In the genomic region with DNA sequence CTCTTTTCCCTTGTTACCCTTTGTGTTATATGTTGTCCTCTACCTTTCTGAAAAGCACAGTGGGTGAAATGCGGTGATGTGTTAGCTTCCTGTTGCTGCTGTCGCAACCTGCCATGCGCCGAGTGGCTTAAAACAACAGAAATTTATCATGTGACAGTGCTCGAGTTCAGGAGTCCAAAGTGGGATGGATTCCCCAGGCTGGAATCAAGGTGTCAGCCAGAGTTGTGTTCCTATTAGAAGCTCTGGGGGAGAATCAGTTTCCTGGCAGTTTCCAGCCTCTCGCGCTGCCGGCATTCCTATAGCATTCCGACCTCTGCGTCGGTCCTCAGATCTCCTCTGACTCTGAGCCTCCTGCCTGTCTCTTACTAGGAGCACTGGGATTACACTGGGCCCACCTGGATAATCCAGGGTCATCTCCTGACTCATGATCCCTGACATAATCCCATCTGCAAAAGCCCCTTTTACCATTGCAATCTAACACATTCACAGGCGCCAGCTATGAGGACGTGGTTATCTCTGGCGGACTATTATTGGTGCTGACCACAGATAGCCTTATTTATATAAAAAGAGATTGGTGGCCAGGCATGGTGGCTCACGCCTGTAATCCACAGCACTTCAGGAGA, we compare ENCODE assay signal across 14 cellular contexts.
DNase-seq lines count a peak whose midpoint lies in the region; ATAC-seq and TF ChIP-seq lines count a peak whose summit lies in the region.
"Had no signal": no experiment of that assay in that cellular context is flagged by ENCODE, and none has a peak within 500 bp of the region (broad histone marks: within the 10 kb centered on the region; RNA-seq: fewer than 3 reads in every experiment).

No MANE protein-coding gene starts in this region.

- no peak for ATAC-seq in activated T-helper 17 cell treated with anti-CD3 and anti-CD28 coated beads, Interleukin-2, amount 50 U/mL, for 72 hours (replicated peaks)
- peak; percentile 78 to 80 for ATAC-seq in right cardiac atrium
- no peak for ATAC-seq in GM18498 (IDR thresholded peaks at IDR 0.05; ENCODE audit: unreplicated experiment)
- ATAC-seq: activated T-cell treated with anti-CD3 and anti-CD28 coated beads, Interleukin-2, amount 50 U/mL, for 72 hours; effector memory CD8-positive, alpha-beta T cell; gastroesophageal sphincter; natural killer cell treated with Interleukin-12 subunit alpha and Interleukin-12 subunit beta and Interleukin-15 and Interleukin-18, amount 100 ng/mL, for 72 hours had no signal

- TF ChIP-seq CTCF in H9 (conservative IDR thresholded peaks at IDR 0.05): no peak

- H3K27me3 ChIP-seq in H9 (ENCODE audit: insufficient read depth, low read length) (no peaks in the 10 kb centered on the region), right cardiac atrium (ENCODE audit: control insufficient read depth, insufficient read depth) (no peaks in the 10 kb centered on the region), trophoblast cell (ENCODE audit: insufficient read depth, low read length) (no peaks in the 10 kb centered on the region)
- H3K27me3 ChIP-seq: gastroesophageal sphincter had no signal

- no peak overlapping the region for H3K4me3 Mint-ChIP-seq in H9
- H3K4me3 Mint-ChIP-seq in activated T-helper 17 cell treated with anti-CD3 and anti-CD28 coated beads, Interleukin-2, amount 50 U/mL, for 72 hours: no peak overlapping the region
- H3K4me3 Mint-ChIP-seq: activated T-cell treated with anti-CD3 and anti-CD28 coated beads, Interleukin-2, amount 50 U/mL, for 72 hours; effector memory CD8-positive, alpha-beta T cell; natural killer cell treated with Interleukin-12 subunit alpha and Interleukin-12 subunit beta and Interleukin-15 and Interleukin-18, amount 100 ng/mL, for 72 hours had no signal

- H3K4ac ChIP-seq in H9 (ENCODE audit: low read depth, low read length): no peak overlapping the region
- H3K4ac ChIP-seq in trophoblast cell (ENCODE audit: low read depth, low read length): no peak overlapping the region

- no peak overlapping the region for H4K8ac ChIP-seq in H9 (replicated peaks; ENCODE audit: insufficient read length, low read depth, low read length)
- H4K8ac ChIP-seq in trophoblast cell (ENCODE audit: low read depth, low read length): no peak overlapping the region

- H3K4me3 ChIP-seq in right cardiac atrium (ENCODE audit: low read length) (no peak overlapping the region), trophoblast cell (ENCODE audit: low read depth, low read length) (no peak overlapping the region)
- H3K4me3 ChIP-seq: gastroesophageal sphincter had no signal

- intact Hi-C loops in right cardiac atrium (cut with DNase I): no loop called here

- no peaks in the 10 kb centered on the region for H3K9me3 Mint-ChIP-seq in H9
- H3K9me3 Mint-ChIP-seq in activated T-helper 17 cell treated with anti-CD3 and anti-CD28 coated beads, Interleukin-2, amount 50 U/mL, for 72 hours: no peaks in the 10 kb centered on the region
- H3K9me3 Mint-ChIP-seq: activated T-cell treated with anti-CD3 and anti-CD28 coated beads, Interleukin-2, amount 50 U/mL, for 72 hours; effector memory CD8-positive, alpha-beta T cell; natural killer cell treated with Interleukin-12 subunit alpha and Interleukin-12 subunit beta and Interleukin-15 and Interleukin-18, amount 100 ng/mL, for 72 hours had no signal

- no CpG with 5 or more reads among the region's 15 CpGs for WGBS in H9 (ENCODE audit: extremely low coverage, insufficient read length, low lambda C conversion rate)
- 58% methylated on average over 15 of the region's 15 CpGs for WGBS in right cardiac atrium
- WGBS in trophoblast cell (ENCODE audit: extremely low coverage, insufficient coverage, insufficient read length): no CpG with 5 or more reads among the region's 15 CpGs

- H3K79me2 ChIP-seq in H9 (ENCODE audit: insufficient read depth, low read length) (peaks cover 2% of the 10 kb centered on the region; the same call in 1 of the 2 replicates), trophoblast cell (ENCODE audit: control insufficient read depth, insufficient read depth, low read length, poor library complexity) (no peaks in the 10 kb centered on the region)

- H2AK5ac ChIP-seq in H9 (ENCODE audit: insufficient read length, low read length) (no peak overlapping the region), trophoblast cell (ENCODE audit: low read length) (no peak overlapping the region)

- H3K4me2 ChIP-seq in H9 (ENCODE audit: insufficient read depth, insufficient read length, low read length) (no peak overlapping the region), trophoblast cell (ENCODE audit: low read length) (no peak overlapping the region)

- H3K4me1 ChIP-seq in H9 (ENCODE audit: insufficient read depth, low read length) (no peaks in the 10 kb centered on the region; the same call in 1 of the 2 replicates), right cardiac atrium (ENCODE audit: control insufficient read depth, insufficient read depth, low read length) (peaks cover 3% of the 10 kb centered on the region), trophoblast cell (ENCODE audit: control insufficient read depth in 1 of 2, insufficient read depth in 2 of 2, low read length in 2 of 2) (peaks cover 0 to 7% of the 10 kb centered on the region in 2 experiments)

- no peak overlapping the region for H3K56ac ChIP-seq in H9 (ENCODE audit: insufficient read length, low read depth, low read length)

- H2BK20ac ChIP-seq in H9 (ENCODE audit: low read depth, low read length, poor library complexity, severe bottlenecking): no peak overlapping the region

- no peak overlapping the region for H3K27ac ChIP-seq in H9 (ENCODE audit: insufficient read length, low read depth, low read length)
- peak overlapping the region; percentile 96 for H3K27ac ChIP-seq in right cardiac atrium (ENCODE audit: low read length)
- H3K27ac ChIP-seq in trophoblast cell (ENCODE audit: low read depth, low read length): no peak overlapping the region
- H3K27ac ChIP-seq: C4-2B, gastroesophageal sphincter had no signal

- H3K9ac ChIP-seq in H9 (ENCODE audit: extremely low read depth, insufficient read length, low read length) (no peak overlapping the region), trophoblast cell (ENCODE audit: low read length) (no peak overlapping the region)

- H3K79me1 ChIP-seq in H9 (ENCODE audit: insufficient read depth, low read depth, low read length, poor library complexity, severe bottlenecking) (no peaks in the 10 kb centered on the region), trophoblast cell (ENCODE audit: low read length) (peaks cover 1% of the 10 kb centered on the region)

- H3K36me3 ChIP-seq in trophoblast cell (ENCODE audit: control insufficient read depth in 1 of 2, insufficient read depth in 2 of 2, low read length in 2 of 2): peaks cover 6 to 9% of the 10 kb centered on the region in 2 experiments

- H2BK15ac ChIP-seq in H9 (ENCODE audit: low read depth, low read length): no peak overlapping the region

- no peak overlapping the region for H4K5ac ChIP-seq in H9 (ENCODE audit: insufficient read length, low read depth, low read length)

- H2AFZ ChIP-seq in H9 (ENCODE audit: low read length) (no peak overlapping the region), trophoblast cell (ENCODE audit: insufficient read depth, low read length, poor library complexity) (no peak overlapping the region)

- H3K18ac ChIP-seq in H9 (ENCODE audit: insufficient read length, low read depth, low read length) (no peak overlapping the region), trophoblast cell (ENCODE audit: low read length) (no peak overlapping the region)

- peaks cover 0 to 14% (median 4%) of the 10 kb centered on the region in 3 experiments; a peak in 4 of 7 replicates for H3K36me3 Mint-ChIP-seq in H9 (ENCODE audit: insufficient read depth in 1 of 3, low read depth in 3 of 3)
- no peaks in the 10 kb centered on the region for H3K36me3 Mint-ChIP-seq in activated T-helper 17 cell treated with anti-CD3 and anti-CD28 coated beads, Interleukin-2, amount 50 U/mL, for 72 hours (ENCODE audit: low read depth)
- H3K36me3 Mint-ChIP-seq: natural killer cell treated with Interleukin-12 subunit alpha and Interleukin-12 subunit beta and Interleukin-15 and Interleukin-18, amount 100 ng/mL, for 72 hours had no signal

- H3K23ac ChIP-seq in H9 (ENCODE audit: insufficient read length, low read depth, low read length) (no peak overlapping the region), trophoblast cell (ENCODE audit: low read length) (no peak overlapping the region)

- H4K20me1 ChIP-seq in H9 (ENCODE audit: control insufficient read depth, insufficient read depth, insufficient read length): no peaks in the 10 kb centered on the region

- no peak overlapping the region for H4K12ac ChIP-seq in trophoblast cell (ENCODE audit: low read depth, low read length)

- H3K9me3 ChIP-seq in H9 (ENCODE audit: control insufficient read depth, low read depth, low read length) (no peaks in the 10 kb centered on the region), right cardiac atrium (ENCODE audit: control insufficient read depth, low read length) (no peaks in the 10 kb centered on the region), trophoblast cell (ENCODE audit: insufficient read depth, low read depth, low read length) (no peaks in the 10 kb centered on the region)
- H3K9me3 ChIP-seq: gastroesophageal sphincter had no signal

- H3K14ac ChIP-seq in H9 (ENCODE audit: insufficient read depth, low read length): no peak overlapping the region
- H3K14ac ChIP-seq in trophoblast cell (ENCODE audit: low read length): no peak overlapping the region

- H2BK120ac ChIP-seq in H9 (ENCODE audit: low read depth, low read length, poor library complexity, severe bottlenecking) (no peak overlapping the region), trophoblast cell (ENCODE audit: insufficient read depth, low read length, poor library complexity) (no peak overlapping the region)

- peaks cover 12 to 19% of the 10 kb centered on the region in 2 experiments for H3K4me1 Mint-ChIP-seq in H9
- peaks cover 4% of the 10 kb centered on the region for H3K4me1 Mint-ChIP-seq in activated T-helper 17 cell treated with anti-CD3 and anti-CD28 coated beads, Interleukin-2, amount 50 U/mL, for 72 hours

- DNase-seq in H9 (peak; percentile 52), right cardiac atrium (peak in 2 of 3 donors; percentile 55 to 66), trophoblast cell (peak; percentile 67 to 73), SHP77 (lab: John Stamatoyannopoulos, UW) (no peak), Kasumi-1 (lab: John Stamatoyannopoulos, UW) (no peak)
- no peak for DNase-seq in activated CD4-positive, alpha-beta T cell treated with anti-CD3 and anti-CD28 coated beads, Interleukin-2, amount 50 U/mL, for 4 hours
- DNase-seq: activated T-cell treated with anti-CD3 and anti-CD28 coated beads, Interleukin-2, amount 50 U/mL, for 72 hours; effector memory CD8-positive, alpha-beta T cell; GOT3 had no signal

- H4K91ac ChIP-seq in H9 (ENCODE audit: insufficient read length, low read depth, low read length) (no peak overlapping the region), trophoblast cell (ENCODE audit: low read depth, low read length) (no peak overlapping the region)

- H3K23me2 ChIP-seq in H9 (ENCODE audit: insufficient read length, low read depth, low read length, poor library complexity, severe bottlenecking): no peaks in the 10 kb centered on the region

- H2BK5ac ChIP-seq in H9 (ENCODE audit: insufficient read length, low read length): no peak overlapping the region
- no peak overlapping the region for H2BK5ac ChIP-seq in trophoblast cell (ENCODE audit: low read depth, low read length, poor library complexity)

- H3K27me3 Mint-ChIP-seq in H9 (ENCODE audit: low read depth): no peaks in the 10 kb centered on the region; the same call in 1 of the 2 replicates
- no peaks in the 10 kb centered on the region for H3K27me3 Mint-ChIP-seq in activated T-helper 17 cell treated with anti-CD3 and anti-CD28 coated beads, Interleukin-2, amount 50 U/mL, for 72 hours
- H3K27me3 Mint-ChIP-seq: effector memory CD8-positive, alpha-beta T cell; natural killer cell treated with Interleukin-12 subunit alpha and Interleukin-12 subunit beta and Interleukin-15 and Interleukin-18, amount 100 ng/mL, for 72 hours had no signal

- H2BK12ac ChIP-seq in H9 (ENCODE audit: insufficient read length, low read depth, low read length) (no peak overlapping the region), trophoblast cell (ENCODE audit: low read length) (no peak overlapping the region)

- H3T11ph ChIP-seq in H9 (ENCODE audit: low read length): no peak overlapping the region

- H3K27ac Mint-ChIP-seq in H9: peak overlapping the region; percentile 34 to 44 (median 37); a peak in 3 of 7 replicates
- peak overlapping the region; percentile 29 for H3K27ac Mint-ChIP-seq in activated T-helper 17 cell treated with anti-CD3 and anti-CD28 coated beads, Interleukin-2, amount 50 U/mL, for 72 hours
- H3K27ac Mint-ChIP-seq: activated T-cell treated with anti-CD3 and anti-CD28 coated beads, Interleukin-2, amount 50 U/mL, for 72 hours; natural killer cell treated with Interleukin-12 subunit alpha and Interleukin-12 subunit beta and Interleukin-15 and Interleukin-18, amount 100 ng/mL, for 72 hours had no signal

Comparison
In these comparisons a context has a peak if more than half of its experiments do, and no peak if none do; other contexts are left out.
1. DNase-seq: peak in H9 (single experiment), right cardiac atrium (2 of 3) and trophoblast cell (2 of 2); none in SHP77 (0 of 2), activated CD4-positive, alpha-beta T cell treated with anti-CD3 and anti-CD28 coated beads, Interleukin-2, amount 50 U/mL, for 4 hours (0 of 2) and Kasumi-1 (0 of 2).
2. ATAC-seq: peak in right cardiac atrium (2 of 2); none in activated T-helper 17 cell treated with anti-CD3 and anti-CD28 coated beads, Interleukin-2, amount 50 U/mL, for 72 hours (single experiment) and GM18498 (single experiment).